Comparison of ENCODE assay signal across 1 cellular context in the genomic region with DNA sequence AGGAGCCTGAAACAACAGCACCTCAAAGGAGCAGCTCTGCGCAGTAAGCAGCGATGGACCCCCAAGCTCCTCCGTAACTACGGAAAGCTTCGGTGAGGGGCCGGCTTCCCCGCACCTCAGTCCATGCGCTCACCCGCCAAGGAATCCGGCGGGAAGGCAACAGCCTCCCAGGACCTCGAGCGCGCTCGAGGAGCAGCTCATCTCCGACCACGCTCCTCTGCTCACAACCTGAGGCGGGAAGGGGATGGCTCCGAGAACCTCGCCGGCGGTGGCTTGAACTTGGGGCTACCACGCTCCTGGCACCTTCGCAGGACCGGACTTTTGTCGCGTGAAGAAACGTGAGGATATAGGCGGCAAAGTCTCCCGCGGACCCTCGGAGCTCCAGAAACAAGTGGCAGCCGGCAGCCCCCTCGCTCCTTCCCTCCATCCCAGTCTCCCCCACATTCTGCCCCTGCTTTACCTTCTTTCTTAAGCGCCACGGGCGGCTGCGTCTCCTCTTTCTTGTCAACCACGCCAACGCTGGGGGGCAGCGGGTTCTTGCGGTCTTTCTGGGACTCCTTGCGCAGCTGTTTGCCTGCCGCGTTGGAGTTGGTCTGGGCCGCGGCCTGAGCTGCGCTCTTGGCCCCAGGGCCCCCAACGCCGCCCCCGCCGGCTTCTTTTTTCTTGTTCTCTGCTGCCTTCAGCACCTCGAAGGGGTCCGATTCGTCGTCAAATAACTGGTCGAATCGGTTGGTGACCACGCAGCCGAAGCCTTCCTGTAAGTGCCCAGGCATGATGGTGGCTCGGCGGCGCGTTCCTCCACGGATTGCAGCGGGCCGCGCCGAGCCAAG.
TF ChIP-seq lines count a peak whose summit lies in the region.

No MANE protein-coding gene starts in this region.

TF ChIP-seq in K562, 482 proteins besides CTCF, POLR2A, EP300 and RAD21 (continued from another document and continues in another):
- TF ChIP-seq, protein P1, sequence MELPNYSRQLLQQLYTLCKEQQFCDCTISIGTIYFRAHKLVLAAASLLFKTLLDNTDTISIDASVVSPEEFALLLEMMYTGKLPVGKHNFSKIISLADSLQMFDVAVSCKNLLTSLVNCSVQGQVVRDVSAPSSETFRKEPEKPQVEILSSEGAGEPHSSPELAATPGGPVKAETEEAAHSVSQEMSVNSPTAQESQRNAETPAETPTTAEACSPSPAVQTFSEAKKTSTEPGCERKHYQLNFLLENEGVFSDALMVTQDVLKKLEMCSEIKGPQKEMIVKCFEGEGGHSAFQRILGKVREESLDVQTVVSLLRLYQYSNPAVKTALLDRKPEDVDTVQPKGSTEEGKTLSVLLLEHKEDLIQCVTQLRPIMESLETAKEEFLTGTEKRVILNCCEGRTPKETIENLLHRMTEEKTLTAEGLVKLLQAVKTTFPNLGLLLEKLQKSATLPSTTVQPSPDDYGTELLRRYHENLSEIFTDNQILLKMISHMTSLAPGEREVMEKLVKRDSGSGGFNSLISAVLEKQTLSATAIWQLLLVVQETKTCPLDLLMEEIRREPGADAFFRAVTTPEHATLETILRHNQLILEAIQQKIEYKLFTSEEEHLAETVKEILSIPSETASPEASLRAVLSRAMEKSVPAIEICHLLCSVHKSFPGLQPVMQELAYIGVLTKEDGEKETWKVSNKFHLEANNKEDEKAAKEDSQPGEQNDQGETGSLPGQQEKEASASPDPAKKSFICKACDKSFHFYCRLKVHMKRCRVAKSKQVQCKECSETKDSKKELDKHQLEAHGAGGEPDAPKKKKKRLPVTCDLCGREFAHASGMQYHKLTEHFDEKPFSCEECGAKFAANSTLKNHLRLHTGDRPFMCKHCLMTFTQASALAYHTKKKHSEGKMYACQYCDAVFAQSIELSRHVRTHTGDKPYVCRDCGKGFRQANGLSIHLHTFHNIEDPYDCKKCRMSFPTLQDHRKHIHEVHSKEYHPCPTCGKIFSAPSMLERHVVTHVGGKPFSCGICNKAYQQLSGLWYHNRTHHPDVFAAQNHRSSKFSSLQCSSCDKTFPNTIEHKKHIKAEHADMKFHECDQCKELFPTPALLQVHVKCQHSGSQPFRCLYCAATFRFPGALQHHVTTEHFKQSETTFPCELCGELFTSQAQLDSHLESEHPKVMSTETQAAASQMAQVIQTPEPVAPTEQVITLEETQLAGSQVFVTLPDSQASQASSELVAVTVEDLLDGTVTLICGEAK (IDR thresholded peaks at IDR 0.05): no peak
- TF ChIP-seq, protein P1 (CRISPR knock-in tag; IDR thresholded peaks at IDR 0.05): no peak
- TF ChIP-seq, protein P2, sequence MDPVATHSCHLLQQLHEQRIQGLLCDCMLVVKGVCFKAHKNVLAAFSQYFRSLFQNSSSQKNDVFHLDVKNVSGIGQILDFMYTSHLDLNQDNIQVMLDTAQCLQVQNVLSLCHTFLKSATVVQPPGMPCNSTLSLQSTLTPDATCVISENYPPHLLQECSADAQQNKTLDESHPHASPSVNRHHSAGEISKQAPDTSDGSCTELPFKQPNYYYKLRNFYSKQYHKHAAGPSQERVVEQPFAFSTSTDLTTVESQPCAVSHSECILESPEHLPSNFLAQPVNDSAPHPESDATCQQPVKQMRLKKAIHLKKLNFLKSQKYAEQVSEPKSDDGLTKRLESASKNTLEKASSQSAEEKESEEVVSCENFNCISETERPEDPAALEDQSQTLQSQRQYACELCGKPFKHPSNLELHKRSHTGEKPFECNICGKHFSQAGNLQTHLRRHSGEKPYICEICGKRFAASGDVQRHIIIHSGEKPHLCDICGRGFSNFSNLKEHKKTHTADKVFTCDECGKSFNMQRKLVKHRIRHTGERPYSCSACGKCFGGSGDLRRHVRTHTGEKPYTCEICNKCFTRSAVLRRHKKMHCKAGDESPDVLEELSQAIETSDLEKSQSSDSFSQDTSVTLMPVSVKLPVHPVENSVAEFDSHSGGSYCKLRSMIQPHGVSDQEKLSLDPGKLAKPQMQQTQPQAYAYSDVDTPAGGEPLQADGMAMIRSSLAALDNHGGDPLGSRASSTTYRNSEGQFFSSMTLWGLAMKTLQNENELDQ (CRISPR knock-in tag; IDR thresholded peaks at IDR 0.05; ENCODE audit: borderline replicate concordance): 0 out of 2 replicates have a peak, but pooled peaks have one; percentile 31
- peak; percentile 28; the same call in 1 of the 2 replicates for TF ChIP-seq ZNF232 (CRISPR knock-in tag; IDR thresholded peaks at IDR 0.05)
- no peak for TF ChIP-seq HNRNPLL (IDR thresholded peaks at IDR 0.05; ENCODE audit: low read depth, low read length, poor library complexity, severe bottlenecking)
- no peak for TF ChIP-seq ATF7 (IDR thresholded peaks at IDR 0.05)
- no peak for TF ChIP-seq TCF7L2 (IDR thresholded peaks at IDR 0.05; ENCODE audit: low read depth, low read length)
- TF ChIP-seq TAF9B (IDR thresholded peaks at IDR 0.05; ENCODE audit: partially characterized antibody): peak; percentile 94
- TF ChIP-seq THRB (CRISPR knock-in tag; conservative IDR thresholded peaks at IDR 0.05): no peak
- TF ChIP-seq TRIM28 (IDR thresholded peaks at IDR 0.05): 0 out of 2 replicates have a peak, but pooled peaks have one; percentile 18
- no peak for TF ChIP-seq HNRNPL (IDR thresholded peaks at IDR 0.05; ENCODE audit: low read depth, low read length)
- TF ChIP-seq, protein P3, sequence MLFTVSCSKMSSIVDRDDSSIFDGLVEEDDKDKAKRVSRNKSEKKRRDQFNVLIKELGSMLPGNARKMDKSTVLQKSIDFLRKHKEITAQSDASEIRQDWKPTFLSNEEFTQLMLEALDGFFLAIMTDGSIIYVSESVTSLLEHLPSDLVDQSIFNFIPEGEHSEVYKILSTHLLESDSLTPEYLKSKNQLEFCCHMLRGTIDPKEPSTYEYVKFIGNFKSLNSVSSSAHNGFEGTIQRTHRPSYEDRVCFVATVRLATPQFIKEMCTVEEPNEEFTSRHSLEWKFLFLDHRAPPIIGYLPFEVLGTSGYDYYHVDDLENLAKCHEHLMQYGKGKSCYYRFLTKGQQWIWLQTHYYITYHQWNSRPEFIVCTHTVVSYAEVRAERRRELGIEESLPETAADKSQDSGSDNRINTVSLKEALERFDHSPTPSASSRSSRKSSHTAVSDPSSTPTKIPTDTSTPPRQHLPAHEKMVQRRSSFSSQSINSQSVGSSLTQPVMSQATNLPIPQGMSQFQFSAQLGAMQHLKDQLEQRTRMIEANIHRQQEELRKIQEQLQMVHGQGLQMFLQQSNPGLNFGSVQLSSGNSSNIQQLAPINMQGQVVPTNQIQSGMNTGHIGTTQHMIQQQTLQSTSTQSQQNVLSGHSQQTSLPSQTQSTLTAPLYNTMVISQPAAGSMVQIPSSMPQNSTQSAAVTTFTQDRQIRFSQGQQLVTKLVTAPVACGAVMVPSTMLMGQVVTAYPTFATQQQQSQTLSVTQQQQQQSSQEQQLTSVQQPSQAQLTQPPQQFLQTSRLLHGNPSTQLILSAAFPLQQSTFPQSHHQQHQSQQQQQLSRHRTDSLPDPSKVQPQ (CRISPR knock-in tag; IDR thresholded peaks at IDR 0.05; ENCODE audit: borderline replicate concordance): no peak
- TF ChIP-seq ZBTB34 (CRISPR knock-in tag; IDR thresholded peaks at IDR 0.05): no peak
- no peak for TF ChIP-seq ZNF57 (CRISPR knock-in tag; IDR thresholded peaks at IDR 0.05)
- TF ChIP-seq, protein P4, sequence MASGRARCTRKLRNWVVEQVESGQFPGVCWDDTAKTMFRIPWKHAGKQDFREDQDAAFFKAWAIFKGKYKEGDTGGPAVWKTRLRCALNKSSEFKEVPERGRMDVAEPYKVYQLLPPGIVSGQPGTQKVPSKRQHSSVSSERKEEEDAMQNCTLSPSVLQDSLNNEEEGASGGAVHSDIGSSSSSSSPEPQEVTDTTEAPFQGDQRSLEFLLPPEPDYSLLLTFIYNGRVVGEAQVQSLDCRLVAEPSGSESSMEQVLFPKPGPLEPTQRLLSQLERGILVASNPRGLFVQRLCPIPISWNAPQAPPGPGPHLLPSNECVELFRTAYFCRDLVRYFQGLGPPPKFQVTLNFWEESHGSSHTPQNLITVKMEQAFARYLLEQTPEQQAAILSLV (tag; IDR thresholded peaks at IDR 0.05): no peak
- TF ChIP-seq IFI16 (CRISPR knock-in tag; IDR thresholded peaks at IDR 0.05): no peak
- no peak for TF ChIP-seq ZNF785 (CRISPR knock-in tag; IDR thresholded peaks at IDR 0.05)
- no peak for TF ChIP-seq RFX5 (IDR thresholded peaks at IDR 0.05; ENCODE audit: low read depth, low read length)
- peak; percentile 38; the same call in 1 of the 2 replicates for TF ChIP-seq EGR1 (conservative IDR thresholded peaks at IDR 0.05)
- no peak for TF ChIP-seq TCFL5 (CRISPR knock-in tag; conservative IDR thresholded peaks at IDR 0.05)
- TF ChIP-seq MEF2D (tag; conservative IDR thresholded peaks at IDR 0.05; ENCODE audit: low read depth): no peak
- TF ChIP-seq HSF4 (CRISPR knock-in tag; IDR thresholded peaks at IDR 0.05; ENCODE audit: borderline replicate concordance): no peak
- no peak; the same call in 1 of the 2 replicates for TF ChIP-seq AFF4 (CRISPR knock-in tag; IDR thresholded peaks at IDR 0.05)
